ENCODE assay signal across 8 cellular contexts in genomic region chr2:127749537-127749936, GRCh38. TPM values are rescaled to one million over a fixed set of nuclear protein-coding genes. Genes with fewer than 3 reads are reported as not detected.
DNase-seq lines count a peak whose midpoint lies in the region; ATAC-seq and TF ChIP-seq lines count a peak whose summit lies in the region.
"Not testable (repeated sequence)": the region's sequence is repeated elsewhere in the genome, so short reads cannot be mapped to it uniquely, and the experiment has no call there.

No MANE protein-coding gene starts in this region.

- ATAC-seq in GM19395 (IDR thresholded peaks at IDR 0.05; ENCODE audit: unreplicated experiment) (peak; percentile 98), HG02610 (IDR thresholded peaks at IDR 0.05; ENCODE audit: unreplicated experiment) (peak; percentile 96), HG03196 (IDR thresholded peaks at IDR 0.05; ENCODE audit: unreplicated experiment) (peak; percentile 96)
- peak; percentile 83 for ATAC-seq in activated T-helper 17 cell treated with anti-CD3 and anti-CD28 coated beads, Interleukin-2, amount 50 U/mL, for 72 hours (replicated peaks)
- ATAC-seq in stimulated activated naive CD8-positive, alpha-beta T cell treated with anti-CD3 and anti-CD28 coated beads, Interleukin-15, amount 100 ng/mL, for 72 hours = peak; percentile 96

- not testable (repeated sequence) for H3K4me1 Mint-ChIP-seq in activated T-helper 17 cell treated with anti-CD3 and anti-CD28 coated beads, Interleukin-2, amount 50 U/mL, for 72 hours
- H3K4me1 Mint-ChIP-seq in stimulated activated naive CD8-positive, alpha-beta T cell treated with anti-CD3 and anti-CD28 coated beads, Interleukin-15, amount 100 ng/mL, for 72 hours = peaks cover 24% of the 10 kb centered on the region

- in situ Hi-C loops in GM13976 (cut with MboI; ENCODE audit: low sequenced_read_pairs, unreplicated experiment) = not testable (repeated sequence)

- H3K4me3 Mint-ChIP-seq in activated T-helper 17 cell treated with anti-CD3 and anti-CD28 coated beads, Interleukin-2, amount 50 U/mL, for 72 hours; stimulated activated naive CD8-positive, alpha-beta T cell treated with anti-CD3 and anti-CD28 coated beads, Interleukin-15, amount 100 ng/mL, for 72 hours: not testable (repeated sequence)

- not testable (repeated sequence) for H3K9me3 Mint-ChIP-seq in activated T-helper 17 cell treated with anti-CD3 and anti-CD28 coated beads, Interleukin-2, amount 50 U/mL, for 72 hours; stimulated activated naive CD8-positive, alpha-beta T cell treated with anti-CD3 and anti-CD28 coated beads, Interleukin-15, amount 100 ng/mL, for 72 hours

- TF ChIP-seq CTCF in GM13976 (IDR thresholded peaks at IDR 0.05; ENCODE audit: borderline replicate concordance, control extremely low read depth, extremely low read depth, insufficient read depth, missing control alignments) = not testable (repeated sequence)

- not testable (repeated sequence) for H3K27me3 Mint-ChIP-seq in activated T-helper 17 cell treated with anti-CD3 and anti-CD28 coated beads, Interleukin-2, amount 50 U/mL, for 72 hours; stimulated activated naive CD8-positive, alpha-beta T cell treated with anti-CD3 and anti-CD28 coated beads, Interleukin-15, amount 100 ng/mL, for 72 hours

- peaks cover 79% of the 10 kb centered on the region for H3K36me3 Mint-ChIP-seq in activated T-helper 17 cell treated with anti-CD3 and anti-CD28 coated beads, Interleukin-2, amount 50 U/mL, for 72 hours (ENCODE audit: low read depth)

- peak overlapping the region; percentile 36 for H3K27ac Mint-ChIP-seq in activated T-helper 17 cell treated with anti-CD3 and anti-CD28 coated beads, Interleukin-2, amount 50 U/mL, for 72 hours
- H3K27ac Mint-ChIP-seq in stimulated activated naive CD8-positive, alpha-beta T cell treated with anti-CD3 and anti-CD28 coated beads, Interleukin-15, amount 100 ng/mL, for 72 hours = peak overlapping the region; percentile 42 to 90

- DNase-seq in GM13976 (ENCODE audit: low spot score) (peak; percentile 70), NCI-H226 (peak; percentile 48), fibroblast of gingiva (ENCODE audit: low read depth) (peak; percentile 51)
- DNase-seq in stimulated activated naive CD8-positive, alpha-beta T cell treated with anti-CD3 and anti-CD28 coated beads, Interleukin-15, amount 100 ng/mL, for 72 hours = peak in 1 of 2 donors; percentile 13

RNA-seq across cellular contexts. Expression of gene SFT2D3, which starts 48.2 kb away (rescaled TPM):
- 1 to 10 TPM; 2.5 to 2.9 TPM for total RNA-seq in activated T-helper 17 cell treated with anti-CD3 and anti-CD28 coated beads, Interleukin-2, amount 50 U/mL, for 72 hours
